In genomic region chr9:117487555-117488175, GRCh38 we compare ENCODE assay signal across 8 cellular contexts.
A peak's percentile ranks its signal among the peaks of the same experiment; 100 is the strongest.
DNase-seq lines count a peak whose midpoint lies in the region; ATAC-seq and TF ChIP-seq lines count a peak whose summit lies in the region.

No MANE protein-coding gene starts in this region.

- TF ChIP-seq CTCF in GM13977 (IDR thresholded peaks at IDR 0.05; ENCODE audit: extremely low read depth, insufficient read depth, missing control alignments): peak; percentile 99
- TF ChIP-seq CTCF in left lung (IDR thresholded peaks at IDR 0.05): peak; percentile 85 to 88

- intact Hi-C loops in left lung (cut with DNase I): no loop called here

- in situ Hi-C loops in ACHN (cut with HindIII; ENCODE audit: low pct_ligation_motif_present, low pct_unique_long_range_greater_than_20kb, low sequenced_read_pairs): no loop called here
- in situ Hi-C loops in GM13977 (cut with MboI; ENCODE audit: low pct_unique_long_range_greater_than_20kb, low sequenced_read_pairs, unreplicated experiment): no loop called here

- DNase-seq in ACHN: peak; percentile 76
- DNase-seq in GM13977 (ENCODE audit: low spot score): peak; percentile 58
- peak; percentile 97 for DNase-seq in NCI-H1092 treated with DMSO at 0.1 percent for 48 hours (lab: John Stamatoyannopoulos, UW)
- DNase-seq in cerebellar cortex (ENCODE audit: low spot score): peak; percentile 81
- peak; percentile 58 to 88 for DNase-seq in left lung
- DNase-seq in stimulated activated CD4-positive, alpha-beta T cell treated with anti-CD3 and anti-CD28 coated beads, Interleukin-4, amount 100 ng/mL, for 24 hours: peak; percentile 4

- ATAC-seq in HG02798 (IDR thresholded peaks at IDR 0.05; ENCODE audit: poor library complexity, unreplicated experiment): peak; percentile 97
- ATAC-seq in SK-N-SH treated with all-trans-retinoic acid at 6 μM for 48 hours: peak; percentile 98
- peak; percentile 100 for ATAC-seq in left lung

- no peaks in the 10 kb centered on the region for H3K4me1 ChIP-seq in left lung

- H3K4me3 ChIP-seq in left lung: no peak overlapping the region

- peaks cover 0 to 22% of the 10 kb centered on the region in 2 donors for H3K27me3 ChIP-seq in left lung

- H3K36me3 ChIP-seq in left lung: no peaks in the 10 kb centered on the region

- no peak overlapping the region for H3K27ac ChIP-seq in left lung

- no peaks in the 10 kb centered on the region for H3K9me3 ChIP-seq in left lung

TF ChIP-seq in SK-N-SH treated with all-trans-retinoic acid at 6 μM for 48 hours, 23 proteins besides CTCF, POLR2A, EP300 and RAD21:
- TF ChIP-seq ESRRG (CRISPR knock-in tag; IDR thresholded peaks at IDR 0.05): no peak
- peak; percentile 23; the same call in 1 of the 2 replicates for TF ChIP-seq ZFP3 (CRISPR knock-in tag; IDR thresholded peaks at IDR 0.05)

Comparison
In these comparisons a context has a peak if more than half of its experiments do, and no peak if none do; other contexts are left out.
1. DNase-seq: peak in every context shown above with its lines; median percentile 97 in NCI-H1092 treated with DMSO at 0.1 percent for 48 hours; 81 in cerebellar cortex; 76 in ACHN; 73 in left lung; 58 in GM13977; 4 in stimulated activated CD4-positive, alpha-beta T cell treated with anti-CD3 and anti-CD28 coated beads, Interleukin-4, amount 100 ng/mL, for 24 hours.